Comparison of ENCODE assay signal across 12 cellular contexts in genomic region chr16:1691956-1692355, GRCh38. TPM values are rescaled to one million over a fixed set of nuclear protein-coding genes. Genes with fewer than 3 reads are reported as not detected.
DNase-seq lines count a peak whose midpoint lies in the region; ATAC-seq, FAIRE-seq and TF ChIP-seq lines count a peak whose summit lies in the region.
"Had no signal": no experiment of that assay in that cellular context is flagged by ENCODE, and none has a peak within 500 bp of the region (broad histone marks: within the 10 kb centered on the region; RNA-seq: fewer than 3 reads in every experiment).

No MANE protein-coding gene starts in this region.

- intact Hi-C loops in left cardiac atrium (cut with DNase I): no loop called here
- intact Hi-C loops in heart left ventricle (cut with DNase I): no loop called here
- intact Hi-C loops in adrenal gland (cut with DNase I): no loop called here
- intact Hi-C loops in prostate gland (cut with DNase I): no loop called here

- ATAC-seq in left cardiac atrium (peak in 1 of 2 donors; percentile 69), heart left ventricle (no peak)

- H3K9me3 ChIP-seq in heart left ventricle: no peaks in the 10 kb centered on the region
- no peaks in the 10 kb centered on the region for H3K9me3 ChIP-seq in adrenal gland (replicated peaks in 1 of 3)
- H3K9me3 ChIP-seq in prostate gland: no peaks in the 10 kb centered on the region
- H3K9me3 ChIP-seq: upper lobe of left lung had no signal

- H3K27ac ChIP-seq in heart left ventricle (peak overlapping the region in 3 of 12 donors; percentile 9 to 65 (median 33)), adrenal gland (peak overlapping the region in 3 of 5 donors; percentile 31 to 66 (median 64)), prostate gland (peak overlapping the region in 1 of 2 donors; percentile 30)
- H3K27ac ChIP-seq: upper lobe of left lung had no signal

- FAIRE-seq in urothelium cell line (lab: Jason Lieb, UNC): peak; percentile 74

- whole genome bisulfite sequencing in heart left ventricle, 4 donors: 91 to 95% (median 93%) methylated on average over 21 of the region's 21 CpGs
- WGBS in adrenal gland, 4 donors: 81 to 95% (median 83%) methylated on average over 11 to 21 of the region's 21 CpGs
- WGBS in prostate gland: 91% methylated on average over 21 of the region's 21 CpGs

- H3K4me3 ChIP-seq in heart left ventricle (no peak overlapping the region), adrenal gland (no peak overlapping the region), fibroblast of the aortic adventitia (ENCODE audit: low read depth, low read length) (no peak overlapping the region), prostate gland (no peak overlapping the region)
- H3K4me3 ChIP-seq: upper lobe of left lung had no signal

- H3K36me3 ChIP-seq in heart left ventricle (peaks cover 0 to 94% (median 65%) of the 10 kb centered on the region in 9 donors), adrenal gland (replicated peaks in 1 of 2) (peaks cover 0 to 42% of the 10 kb centered on the region in 2 donors), prostate gland (peaks cover 0 to 17% of the 10 kb centered on the region in 2 donors)

- no peaks in the 10 kb centered on the region for H3K27me3 ChIP-seq in heart left ventricle
- no peaks in the 10 kb centered on the region for H3K27me3 ChIP-seq in adrenal gland
- no peaks in the 10 kb centered on the region for H3K27me3 ChIP-seq in prostate gland (replicated peaks; ENCODE audit: insufficient read depth)
- H3K27me3 ChIP-seq: upper lobe of left lung had no signal

- DNase-seq in left cardiac atrium: peak; percentile 12
- DNase-seq in heart left ventricle: no peak
- DNase-seq in adrenal gland: peak in 5 of 7 donors; percentile 50 to 58 (median 53)
- peak; percentile 48 for DNase-seq in fibroblast of the aortic adventitia (ENCODE audit: low read depth)
- DNase-seq in urothelium cell line (ENCODE audit: low spot score): peak; percentile 85
- DNase-seq in prostate gland (ENCODE audit: low spot score): no peak
- no peak for DNase-seq in mucosa of gallbladder (ENCODE audit: low spot score)
- no peak for DNase-seq in medulla oblongata (ENCODE audit: extremely low spot score)
- DNase-seq: aorta, DND-41, NCI-H2227 treated with DMSO at 0.1 percent for 48 hours, upper lobe of left lung had no signal

- TF ChIP-seq POLR2A in heart left ventricle (IDR thresholded peaks at IDR 0.05) (no peak), adrenal gland (IDR thresholded peaks at IDR 0.05) (no peak), prostate gland (IDR thresholded peaks at IDR 0.05) (no peak)

- peaks cover 0 to 31% (median 0%) of the 10 kb centered on the region in 12 donors for H3K4me1 ChIP-seq in heart left ventricle
- H3K4me1 ChIP-seq in adrenal gland (replicated peaks in 1 of 2): peaks cover 0 to 8% of the 10 kb centered on the region in 2 donors
- H3K4me1 ChIP-seq in prostate gland (replicated peaks): peaks cover 18% of the 10 kb centered on the region

- TF ChIP-seq CTCF in heart left ventricle (IDR thresholded peaks at IDR 0.05) (no peak), adrenal gland (IDR thresholded peaks at IDR 0.05) (no peak), fibroblast of the aortic adventitia (IDR thresholded peaks at IDR 0.05; ENCODE audit: insufficient read depth, low read length) (no peak), prostate gland (IDR thresholded peaks at IDR 0.05) (no peak)

RNA-seq across cellular contexts. Expression of gene JPT2, which starts 13.9 kb away (rescaled TPM):
- total RNA-seq in left cardiac atrium (10 to 100 TPM; 29.1 to 35.3 TPM), heart left ventricle (10 to 100 TPM; 11.7 to 50.4 (median 34.1) TPM), adrenal gland (10 to 100 TPM; 11.9 to 50.5 (median 36.3) TPM), fibroblast of the aortic adventitia (ENCODE audit: low replicate concordance) (8.9 and 45.9 TPM in 2 replicates), prostate gland (10 to 100 TPM; 56.6 to 75.3 TPM), mucosa of gallbladder (62.7 TPM)
- polyA plus RNA-seq in heart left ventricle (10 to 100 TPM; 11.0 to 76.1 TPM), adrenal gland (10 to 100 TPM; 12.1 to 49.4 (median 12.7) TPM)

RNA-seq across cellular contexts. Expression of gene MAPK8IP3, which starts 14.0 kb away (rescaled TPM):
- 10 to 100 TPM; 60.9 to 70.4 TPM for total RNA-seq in left cardiac atrium
- 10 to 100 TPM; 29.5 to 71.3 (median 63.1) TPM for total RNA-seq in heart left ventricle
- 10 to 100 TPM; 29.5 to 70.2 TPM for polyA plus RNA-seq in heart left ventricle
- total RNA-seq in adrenal gland: 10 to 100 TPM; 30.1 to 97.1 (median 56.1) TPM
- polyA plus RNA-seq in adrenal gland: 100 to 1,000 TPM in 2 of 3 donors, 10 to 100 TPM in 1; 12.1 to 430 (median 147) TPM
- 27.3 and 45.8 TPM in 2 replicates for total RNA-seq in fibroblast of the aortic adventitia (ENCODE audit: low replicate concordance)
- total RNA-seq in prostate gland: 100 to 1,000 TPM in 1 of 2 donors, 10 to 100 TPM in 1; 56.0 to 157 TPM
- 94.1 TPM for total RNA-seq in mucosa of gallbladder

Comparison
In these comparisons a context has a peak if more than half of its experiments do, and no peak if none do; other contexts are left out.
1. DNase-seq: peak in left cardiac atrium (single experiment), adrenal gland (5 of 7), fibroblast of the aortic adventitia (single experiment) and urothelium cell line (single experiment); none in heart left ventricle (0 of 5), prostate gland (single experiment), mucosa of gallbladder (single experiment) and medulla oblongata (single experiment).